Comparison of ENCODE assay signal across 1 cellular context in the genomic region with DNA sequence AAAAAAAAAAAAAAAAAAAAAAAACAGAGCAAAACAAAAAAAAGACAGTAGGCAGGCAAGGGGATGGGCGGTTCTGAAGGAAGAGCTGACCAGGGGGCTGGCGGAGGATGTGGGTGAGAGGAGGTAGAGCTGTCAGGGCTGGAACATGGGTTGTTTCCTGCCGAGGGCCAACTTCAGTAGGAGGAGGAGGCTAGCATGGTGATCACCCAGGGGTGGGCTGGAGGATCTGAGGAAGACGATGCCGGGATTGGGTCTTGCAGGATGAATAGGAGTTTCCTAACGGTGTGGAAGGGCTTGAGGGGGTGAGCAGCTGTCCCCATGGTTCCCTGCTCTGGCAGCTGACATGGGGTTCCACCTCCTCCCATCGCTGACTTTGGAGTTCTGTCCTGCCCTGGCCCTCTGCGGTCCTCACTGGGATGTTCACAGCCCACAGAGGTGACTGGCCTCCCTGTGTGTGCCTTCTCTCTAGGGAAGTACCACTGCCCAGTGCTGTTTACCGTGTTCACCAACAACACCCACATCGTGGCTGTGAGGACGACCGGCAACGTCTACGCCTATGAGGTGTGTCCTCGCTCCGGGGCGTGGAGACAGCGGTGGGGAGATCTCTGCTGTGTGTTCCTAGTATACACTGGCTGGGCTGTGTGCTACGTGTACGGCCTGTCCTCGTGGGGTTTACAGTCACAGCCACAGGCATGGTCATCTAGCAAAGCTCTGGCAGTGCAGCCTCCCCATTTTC.
TF ChIP-seq lines count a peak whose summit lies in the region.

No MANE protein-coding gene starts in this region.

TF ChIP-seq in K562, 482 proteins besides CTCF, POLR2A, EP300 and RAD21 (continued from another document and continues in another):
- TF ChIP-seq, protein P1, sequence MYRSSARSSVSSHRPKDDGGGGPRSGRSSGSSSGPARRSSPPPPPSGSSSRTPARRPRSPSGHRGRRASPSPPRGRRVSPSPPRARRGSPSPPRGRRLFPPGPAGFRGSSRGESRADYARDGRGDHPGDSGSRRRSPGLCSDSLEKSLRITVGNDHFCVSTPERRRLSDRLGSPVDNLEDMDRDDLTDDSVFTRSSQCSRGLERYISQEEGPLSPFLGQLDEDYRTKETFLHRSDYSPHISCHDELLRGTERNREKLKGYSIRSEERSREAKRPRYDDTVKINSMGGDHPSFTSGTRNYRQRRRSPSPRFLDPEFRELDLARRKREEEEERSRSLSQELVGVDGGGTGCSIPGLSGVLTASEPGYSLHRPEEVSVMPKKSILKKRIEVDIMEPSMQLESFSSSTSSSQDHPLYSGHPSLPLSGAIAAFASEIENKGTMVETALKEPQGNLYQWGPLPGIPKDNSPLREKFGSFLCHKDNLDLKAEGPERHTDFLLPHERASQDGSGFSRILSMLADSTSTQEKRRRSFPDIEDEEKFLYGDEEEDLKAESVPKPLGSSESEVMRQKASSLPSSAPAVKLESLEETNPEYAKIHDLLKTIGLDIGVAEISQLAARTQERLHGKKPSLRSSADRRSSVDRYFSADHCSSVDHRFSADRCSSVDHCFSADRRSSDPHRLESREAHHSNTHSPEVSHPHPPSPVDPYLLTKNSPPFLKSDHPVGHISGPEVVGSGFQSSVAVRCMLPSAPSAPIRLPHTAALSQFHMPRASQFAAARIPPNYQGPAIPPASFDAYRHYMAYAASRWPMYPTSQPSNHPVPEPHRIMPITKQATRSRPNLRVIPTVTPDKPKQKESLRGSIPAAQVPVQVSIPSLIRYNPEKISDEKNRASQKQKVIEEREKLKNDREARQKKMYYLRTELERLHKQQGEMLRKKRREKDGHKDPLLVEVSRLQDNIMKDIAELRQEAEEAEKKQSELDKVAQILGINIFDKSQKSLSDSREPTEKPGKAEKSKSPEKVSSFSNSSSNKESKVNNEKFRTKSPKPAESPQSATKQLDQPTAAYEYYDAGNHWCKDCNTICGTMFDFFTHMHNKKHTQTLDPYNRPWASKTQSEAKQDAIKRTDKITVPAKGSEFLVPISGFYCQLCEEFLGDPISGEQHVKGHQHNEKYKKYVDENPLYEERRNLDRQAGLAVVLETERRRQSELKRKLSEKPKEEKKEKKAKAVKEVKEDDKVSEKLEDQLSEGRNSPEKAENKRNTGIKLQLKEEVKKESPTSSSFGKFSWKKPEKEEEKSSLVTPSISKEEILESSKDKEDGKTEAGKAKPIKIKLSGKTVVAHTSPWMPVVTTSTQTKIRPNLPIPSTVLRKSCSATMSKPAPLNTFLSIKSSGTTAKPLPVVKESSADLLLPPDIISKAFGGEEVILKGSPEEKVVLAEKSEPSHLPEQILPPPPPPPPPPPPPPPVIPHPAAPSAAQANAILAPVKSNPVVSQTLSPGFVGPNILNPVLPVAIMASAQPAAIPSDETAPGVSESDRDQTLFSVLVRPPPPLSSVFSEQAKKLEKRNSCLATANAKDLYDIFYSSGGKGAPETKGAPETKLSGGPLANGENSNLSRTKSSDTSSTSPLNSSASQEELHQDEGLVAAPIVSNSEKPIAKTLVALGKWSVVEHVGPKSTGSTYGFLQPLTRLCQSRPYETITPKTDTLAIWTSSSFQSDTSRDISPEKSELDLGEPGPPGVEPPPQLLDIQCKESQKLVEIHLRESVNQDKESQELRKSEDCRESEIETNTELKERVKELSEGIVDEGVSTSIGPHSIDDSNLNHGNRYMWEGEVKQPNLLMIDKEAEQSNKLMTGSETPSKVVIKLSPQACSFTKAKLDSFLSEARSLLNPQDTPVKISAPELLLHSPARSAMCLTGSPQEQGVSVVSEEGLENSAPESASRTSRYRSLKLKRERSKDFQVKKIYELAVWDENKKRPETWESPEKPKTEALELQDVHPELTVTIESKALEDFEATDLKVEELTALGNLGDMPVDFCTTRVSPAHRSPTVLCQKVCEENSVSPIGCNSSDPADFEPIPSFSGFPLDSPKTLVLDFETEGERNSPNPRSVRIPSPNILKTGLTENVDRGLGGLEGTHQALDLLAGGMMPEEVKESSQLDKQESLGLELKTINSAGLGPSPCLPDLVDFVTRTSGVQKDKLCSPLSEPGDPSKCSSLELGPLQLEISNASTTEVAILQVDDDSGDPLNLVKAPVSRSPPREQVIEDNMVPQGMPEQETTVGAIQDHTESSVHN (IDR thresholded peaks at IDR 0.05; ENCODE audit: borderline replicate concordance in 1 of 2, low read depth in 1 of 2), result no peak
- TF ChIP-seq ZNF282 (CRISPR knock-in tag; IDR thresholded peaks at IDR 0.05), result peak; percentile 87
- TF ChIP-seq, protein P2, sequence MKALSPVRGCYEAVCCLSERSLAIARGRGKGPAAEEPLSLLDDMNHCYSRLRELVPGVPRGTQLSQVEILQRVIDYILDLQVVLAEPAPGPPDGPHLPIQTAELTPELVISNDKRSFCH (CRISPR knock-in tag; IDR thresholded peaks at IDR 0.05), result no peak
- TF ChIP-seq, protein P2 (tag; IDR thresholded peaks at IDR 0.05), result no peak
- no peak for TF ChIP-seq NFIC (IDR thresholded peaks at IDR 0.05)
- TF ChIP-seq ZBTB17 (CRISPR knock-in tag; IDR thresholded peaks at IDR 0.05), result no peak
- peak; percentile 13; the same call in 1 of the 2 replicates for TF ChIP-seq GABPB2 (CRISPR knock-in tag; conservative IDR thresholded peaks at IDR 0.05)
- TF ChIP-seq SRSF1 (IDR thresholded peaks at IDR 0.05; ENCODE audit: low read depth, low read length), result no peak
- TF ChIP-seq SAP30 (IDR thresholded peaks at IDR 0.05; ENCODE audit: borderline replicate concordance, insufficient read depth, low read depth, low read length, poor library complexity, severe bottlenecking), result peak; percentile 20
- peak; percentile 79 for TF ChIP-seq WHSC1 (IDR thresholded peaks at IDR 0.05; ENCODE audit: low read length)
- TF ChIP-seq ZNF124 (CRISPR knock-in tag; IDR thresholded peaks at IDR 0.05), result peak; percentile 68; the same call in 1 of the 2 replicates
- TF ChIP-seq, protein P3, sequence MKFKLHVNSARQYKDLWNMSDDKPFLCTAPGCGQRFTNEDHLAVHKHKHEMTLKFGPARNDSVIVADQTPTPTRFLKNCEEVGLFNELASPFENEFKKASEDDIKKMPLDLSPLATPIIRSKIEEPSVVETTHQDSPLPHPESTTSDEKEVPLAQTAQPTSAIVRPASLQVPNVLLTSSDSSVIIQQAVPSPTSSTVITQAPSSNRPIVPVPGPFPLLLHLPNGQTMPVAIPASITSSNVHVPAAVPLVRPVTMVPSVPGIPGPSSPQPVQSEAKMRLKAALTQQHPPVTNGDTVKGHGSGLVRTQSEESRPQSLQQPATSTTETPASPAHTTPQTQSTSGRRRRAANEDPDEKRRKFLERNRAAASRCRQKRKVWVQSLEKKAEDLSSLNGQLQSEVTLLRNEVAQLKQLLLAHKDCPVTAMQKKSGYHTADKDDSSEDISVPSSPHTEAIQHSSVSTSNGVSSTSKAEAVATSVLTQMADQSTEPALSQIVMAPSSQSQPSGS (CRISPR knock-in tag; IDR thresholded peaks at IDR 0.05), result 0 out of 2 replicates have a peak, but pooled peaks have one; percentile 40
- 0 out of 4 replicates have a peak, but pooled peaks of 1 of the 2 experiments have one; percentile 51 for TF ChIP-seq FOXA3 (CRISPR knock-in tag; conservative IDR thresholded peaks at IDR 0.05 in 1 of 2, IDR thresholded peaks at IDR 0.05 in 1 of 2)
- no peak for TF ChIP-seq CSDE1 (IDR thresholded peaks at IDR 0.05)
- peak; percentile 28 for TF ChIP-seq HNRNPLL (IDR thresholded peaks at IDR 0.05; ENCODE audit: low read depth, low read length, poor library complexity, severe bottlenecking)
- TF ChIP-seq, protein P4, sequence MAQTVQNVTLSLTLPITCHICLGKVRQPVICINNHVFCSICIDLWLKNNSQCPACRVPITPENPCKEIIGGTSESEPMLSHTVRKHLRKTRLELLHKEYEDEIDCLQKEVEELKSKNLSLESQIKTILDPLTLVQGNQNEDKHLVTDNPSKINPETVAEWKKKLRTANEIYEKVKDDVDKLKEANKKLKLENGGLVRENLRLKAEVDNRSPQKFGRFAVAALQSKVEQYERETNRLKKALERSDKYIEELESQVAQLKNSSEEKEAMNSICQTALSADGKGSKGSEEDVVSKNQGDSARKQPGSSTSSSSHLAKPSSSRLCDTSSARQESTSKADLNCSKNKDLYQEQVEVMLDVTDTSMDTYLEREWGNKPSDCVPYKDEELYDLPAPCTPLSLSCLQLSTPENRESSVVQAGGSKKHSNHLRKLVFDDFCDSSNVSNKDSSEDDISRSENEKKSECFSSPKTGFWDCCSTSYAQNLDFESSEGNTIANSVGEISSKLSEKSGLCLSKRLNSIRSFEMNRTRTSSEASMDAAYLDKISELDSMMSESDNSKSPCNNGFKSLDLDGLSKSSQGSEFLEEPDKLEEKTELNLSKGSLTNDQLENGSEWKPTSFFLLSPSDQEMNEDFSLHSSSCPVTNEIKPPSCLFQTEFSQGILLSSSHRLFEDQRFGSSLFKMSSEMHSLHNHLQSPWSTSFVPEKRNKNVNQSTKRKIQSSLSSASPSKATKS (CRISPR knock-in tag; IDR thresholded peaks at IDR 0.05), result no peak
- TF ChIP-seq MCM3 (IDR thresholded peaks at IDR 0.05), result no peak
- TF ChIP-seq, protein P5, sequence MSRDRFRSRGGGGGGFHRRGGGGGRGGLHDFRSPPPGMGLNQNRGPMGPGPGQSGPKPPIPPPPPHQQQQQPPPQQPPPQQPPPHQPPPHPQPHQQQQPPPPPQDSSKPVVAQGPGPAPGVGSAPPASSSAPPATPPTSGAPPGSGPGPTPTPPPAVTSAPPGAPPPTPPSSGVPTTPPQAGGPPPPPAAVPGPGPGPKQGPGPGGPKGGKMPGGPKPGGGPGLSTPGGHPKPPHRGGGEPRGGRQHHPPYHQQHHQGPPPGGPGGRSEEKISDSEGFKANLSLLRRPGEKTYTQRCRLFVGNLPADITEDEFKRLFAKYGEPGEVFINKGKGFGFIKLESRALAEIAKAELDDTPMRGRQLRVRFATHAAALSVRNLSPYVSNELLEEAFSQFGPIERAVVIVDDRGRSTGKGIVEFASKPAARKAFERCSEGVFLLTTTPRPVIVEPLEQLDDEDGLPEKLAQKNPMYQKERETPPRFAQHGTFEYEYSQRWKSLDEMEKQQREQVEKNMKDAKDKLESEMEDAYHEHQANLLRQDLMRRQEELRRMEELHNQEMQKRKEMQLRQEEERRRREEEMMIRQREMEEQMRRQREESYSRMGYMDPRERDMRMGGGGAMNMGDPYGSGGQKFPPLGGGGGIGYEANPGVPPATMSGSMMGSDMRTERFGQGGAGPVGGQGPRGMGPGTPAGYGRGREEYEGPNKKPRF (IDR thresholded peaks at IDR 0.05; ENCODE audit: low read depth, low read length), result no peak
- TF ChIP-seq ZNF408 (CRISPR knock-in tag; IDR thresholded peaks at IDR 0.05; ENCODE audit: low read depth), result no peak
- TF ChIP-seq, protein P6, sequence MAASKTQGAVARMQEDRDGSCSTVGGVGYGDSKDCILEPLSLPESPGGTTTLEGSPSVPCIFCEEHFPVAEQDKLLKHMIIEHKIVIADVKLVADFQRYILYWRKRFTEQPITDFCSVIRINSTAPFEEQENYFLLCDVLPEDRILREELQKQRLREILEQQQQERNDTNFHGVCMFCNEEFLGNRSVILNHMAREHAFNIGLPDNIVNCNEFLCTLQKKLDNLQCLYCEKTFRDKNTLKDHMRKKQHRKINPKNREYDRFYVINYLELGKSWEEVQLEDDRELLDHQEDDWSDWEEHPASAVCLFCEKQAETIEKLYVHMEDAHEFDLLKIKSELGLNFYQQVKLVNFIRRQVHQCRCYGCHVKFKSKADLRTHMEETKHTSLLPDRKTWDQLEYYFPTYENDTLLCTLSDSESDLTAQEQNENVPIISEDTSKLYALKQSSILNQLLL (CRISPR knock-in tag; IDR thresholded peaks at IDR 0.05; ENCODE audit: borderline replicate concordance), result peak; percentile 71; the same call in 1 of the 2 replicates
- 0 out of 2 replicates have a peak, but pooled peaks have one; percentile 69 for TF ChIP-seq NR3C1 (CRISPR knock-in tag; IDR thresholded peaks at IDR 0.05)
- TF ChIP-seq IRF2 (CRISPR knock-in tag; IDR thresholded peaks at IDR 0.05), result peak; percentile 94
- no peak for TF ChIP-seq HLTF (IDR thresholded peaks at IDR 0.05)
- TF ChIP-seq ZNF316 (IDR thresholded peaks at IDR 0.05), result peak; percentile 81
- TF ChIP-seq OTX1 (CRISPR knock-in tag; IDR thresholded peaks at IDR 0.05), result 0 out of 2 replicates have a peak, but pooled peaks have one; percentile 31
- TF ChIP-seq, protein P7, sequence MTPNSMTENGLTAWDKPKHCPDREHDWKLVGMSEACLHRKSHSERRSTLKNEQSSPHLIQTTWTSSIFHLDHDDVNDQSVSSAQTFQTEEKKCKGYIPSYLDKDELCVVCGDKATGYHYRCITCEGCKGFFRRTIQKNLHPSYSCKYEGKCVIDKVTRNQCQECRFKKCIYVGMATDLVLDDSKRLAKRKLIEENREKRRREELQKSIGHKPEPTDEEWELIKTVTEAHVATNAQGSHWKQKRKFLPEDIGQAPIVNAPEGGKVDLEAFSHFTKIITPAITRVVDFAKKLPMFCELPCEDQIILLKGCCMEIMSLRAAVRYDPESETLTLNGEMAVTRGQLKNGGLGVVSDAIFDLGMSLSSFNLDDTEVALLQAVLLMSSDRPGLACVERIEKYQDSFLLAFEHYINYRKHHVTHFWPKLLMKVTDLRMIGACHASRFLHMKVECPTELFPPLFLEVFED (CRISPR knock-in tag; conservative IDR thresholded peaks at IDR 0.05), result peak; percentile 75; the same call in 1 of the 2 replicates
- no peak for TF ChIP-seq DIDO1 (tag; IDR thresholded peaks at IDR 0.05; ENCODE audit: low read depth)
- TF ChIP-seq ZNF239 (CRISPR knock-in tag; IDR thresholded peaks at IDR 0.05), result no peak
- TF ChIP-seq SPI1 (IDR thresholded peaks at IDR 0.05; ENCODE audit: borderline replicate concordance, low read depth, low read length), result no peak
- TF ChIP-seq, protein P8, sequence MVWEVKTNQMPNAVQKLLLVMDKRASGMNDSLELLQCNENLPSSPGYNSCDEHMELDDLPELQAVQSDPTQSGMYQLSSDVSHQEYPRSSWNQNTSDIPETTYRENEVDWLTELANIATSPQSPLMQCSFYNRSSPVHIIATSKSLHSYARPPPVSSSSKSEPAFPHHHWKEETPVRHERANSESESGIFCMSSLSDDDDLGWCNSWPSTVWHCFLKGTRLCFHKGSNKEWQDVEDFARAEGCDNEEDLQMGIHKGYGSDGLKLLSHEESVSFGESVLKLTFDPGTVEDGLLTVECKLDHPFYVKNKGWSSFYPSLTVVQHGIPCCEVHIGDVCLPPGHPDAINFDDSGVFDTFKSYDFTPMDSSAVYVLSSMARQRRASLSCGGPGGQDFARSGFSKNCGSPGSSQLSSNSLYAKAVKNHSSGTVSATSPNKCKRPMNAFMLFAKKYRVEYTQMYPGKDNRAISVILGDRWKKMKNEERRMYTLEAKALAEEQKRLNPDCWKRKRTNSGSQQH (CRISPR knock-in tag; IDR thresholded peaks at IDR 0.05), result peak; percentile 53; the same call in 1 of the 2 replicates
- TF ChIP-seq CEBPG (CRISPR knock-in tag; IDR thresholded peaks at IDR 0.05), result peak; percentile 22; the same call in 1 of the 2 replicates
- TF ChIP-seq CEBPG (tag; conservative IDR thresholded peaks at IDR 0.05 in 1 of 2, IDR thresholded peaks at IDR 0.05 in 1 of 2), result no peak
